13 cellular contexts compared by ENCODE assay signal in genomic region chr15:23305921-23306320, GRCh38. TPM values are rescaled to one million over a fixed set of nuclear protein-coding genes. Genes with fewer than 3 reads are reported as not detected.
DNase-seq lines count a peak whose midpoint lies in the region; ATAC-seq and TF ChIP-seq lines count a peak whose summit lies in the region.
"Not testable (repeated sequence)": the region's sequence is repeated elsewhere in the genome, so short reads cannot be mapped to it uniquely, and the experiment has no call there.
"Had no signal": no experiment of that assay in that cellular context is flagged by ENCODE, and none has a peak within 500 bp of the region (broad histone marks: within the 10 kb centered on the region; RNA-seq: fewer than 3 reads in every experiment).

No MANE protein-coding gene starts in this region.

- H3K36me3 Mint-ChIP-seq in CD8-positive, alpha-beta T cell: peaks cover 55% of the 10 kb centered on the region
- H3K36me3 Mint-ChIP-seq in T-helper 1 cell treated with Interleukin-12 subunit alpha and Interleukin-12 subunit beta and Interleukin-4 antibody, amounts not matched to agents 30 μg/mL and 1 μg/mL, for 36 hours (ENCODE audit: low read depth): peaks cover 18% of the 10 kb centered on the region
- peaks cover 32% of the 10 kb centered on the region for H3K36me3 Mint-ChIP-seq in activated naive CD8-positive, alpha-beta T cell treated with anti-CD3 and anti-CD28 coated beads, Interleukin-2, amount 50 U/mL, for 24 hours (ENCODE audit: low read depth)
- H3K36me3 Mint-ChIP-seq in glutamatergic neuron (ENCODE audit: unreplicated experiment): not testable (repeated sequence)
- H3K36me3 Mint-ChIP-seq in nephron (ENCODE audit: low read depth): peaks cover 28% of the 10 kb centered on the region
- H3K36me3 Mint-ChIP-seq in type B pancreatic cell: peaks cover 11% of the 10 kb centered on the region

- not testable (repeated sequence) for ATAC-seq in CD8-positive, alpha-beta T cell; activated naive CD8-positive, alpha-beta T cell treated with anti-CD3 and anti-CD28 coated beads, Interleukin-2, amount 50 U/mL, for 24 hours

- CTCF ChIA-PET in CD8-positive, alpha-beta T cell (lab: Charles Lee): not testable (repeated sequence)

- H3K9ac ChIP-seq in Karpas-422 (ENCODE audit: low read length): not testable (repeated sequence)

- not testable (repeated sequence) for H3K9me3 ChIP-seq in CD8-positive, alpha-beta T cell (ENCODE audit: low read length); Karpas-422 (ENCODE audit: low read length)

- H3K27ac Mint-ChIP-seq in CD8-positive, alpha-beta T cell; T-helper 1 cell treated with Interleukin-12 subunit alpha and Interleukin-12 subunit beta and Interleukin-4 antibody, amounts not matched to agents 30 μg/mL and 1 μg/mL, for 36 hours; activated naive CD8-positive, alpha-beta T cell treated with anti-CD3 and anti-CD28 coated beads, Interleukin-2, amount 50 U/mL, for 24 hours; glutamatergic neuron (ENCODE audit: unreplicated experiment); nephron; type B pancreatic cell: not testable (repeated sequence)

- H3K27me3 ChIP-seq in CD8-positive, alpha-beta T cell (ENCODE audit: insufficient read depth, low read length); Karpas-422 (ENCODE audit: low read length): not testable (repeated sequence)

- not testable (repeated sequence) for H2AFZ ChIP-seq in Karpas-422 (ENCODE audit: low read length)

- H3K4me1 ChIP-seq in CD8-positive, alpha-beta T cell (ENCODE audit: insufficient read depth, low read length): peaks cover 15% of the 10 kb centered on the region
- H3K4me1 ChIP-seq in Karpas-422 (ENCODE audit: low read length): not testable (repeated sequence)

- H3K4me3 ChIP-seq in CD8-positive, alpha-beta T cell (ENCODE audit: low read depth, low read length); Karpas-422 (ENCODE audit: low read length): not testable (repeated sequence)

- POLR2A ChIA-PET in CD8-positive, alpha-beta T cell (lab: Charles Lee): not testable (repeated sequence)

- not testable (repeated sequence) for DNase-seq in CD8-positive, alpha-beta T cell; Karpas-422; activated naive CD8-positive, alpha-beta T cell treated with anti-CD3 and anti-CD28 coated beads, Interleukin-2, amount 50 U/mL, for 24 hours; glutamatergic neuron; type B pancreatic cell (ENCODE audit: extremely low spot score, unreplicated experiment)
- peak; percentile 50 for DNase-seq in activated CD8-positive, alpha-beta memory T cell treated with anti-CD3 and anti-CD28 coated beads for 24 hours

- not testable (repeated sequence) for H4K20me1 ChIP-seq in Karpas-422 (ENCODE audit: insufficient read depth, low read depth, low read length)

- not testable (repeated sequence) for H3K9me3 Mint-ChIP-seq in CD8-positive, alpha-beta T cell; T-helper 1 cell treated with Interleukin-12 subunit alpha and Interleukin-12 subunit beta and Interleukin-4 antibody, amounts not matched to agents 30 μg/mL and 1 μg/mL, for 36 hours; activated naive CD8-positive, alpha-beta T cell treated with anti-CD3 and anti-CD28 coated beads, Interleukin-2, amount 50 U/mL, for 24 hours; glutamatergic neuron (ENCODE audit: unreplicated experiment); nephron; type B pancreatic cell

- H3K9me2 ChIP-seq in Karpas-422 (replicated peaks; ENCODE audit: insufficient read depth, low read length): not testable (repeated sequence)

- H3K27ac ChIP-seq in CD8-positive, alpha-beta T cell (ENCODE audit: low read depth, low read length); Karpas-422 (ENCODE audit: low read length): not testable (repeated sequence)

- peaks cover 23% of the 10 kb centered on the region for H3K79me2 ChIP-seq in Karpas-422 (ENCODE audit: low read length)

- peak overlapping the region; percentile 68 for H3K4me2 ChIP-seq in Karpas-422 (ENCODE audit: low read depth, low read length, poor library complexity, severe bottlenecking)

- not testable (repeated sequence) for TF ChIP-seq CTCF in CD8-positive, alpha-beta T cell (IDR thresholded peaks at IDR 0.05); glutamatergic neuron (IDR thresholded peaks at IDR 0.05; ENCODE audit: partially characterized antibody, unreplicated experiment); nephron (IDR thresholded peaks at IDR 0.05; ENCODE audit: unreplicated experiment in 3 of 3); type B pancreatic cell (conservative IDR thresholded peaks at IDR 0.05)

- H3K27me3 Mint-ChIP-seq in CD8-positive, alpha-beta T cell (ENCODE audit: low read depth); T-helper 1 cell treated with Interleukin-12 subunit alpha and Interleukin-12 subunit beta and Interleukin-4 antibody, amounts not matched to agents 30 μg/mL and 1 μg/mL, for 36 hours (ENCODE audit: low read depth); activated naive CD8-positive, alpha-beta T cell treated with anti-CD3 and anti-CD28 coated beads, Interleukin-2, amount 50 U/mL, for 24 hours; glutamatergic neuron (ENCODE audit: unreplicated experiment); nephron (ENCODE audit: low read depth); type B pancreatic cell: not testable (repeated sequence)

- peaks cover 39% of the 10 kb centered on the region for H3K4me1 Mint-ChIP-seq in CD8-positive, alpha-beta T cell (ENCODE audit: low read depth)
- H3K4me1 Mint-ChIP-seq in T-helper 1 cell treated with Interleukin-12 subunit alpha and Interleukin-12 subunit beta and Interleukin-4 antibody, amounts not matched to agents 30 μg/mL and 1 μg/mL, for 36 hours (ENCODE audit: low read depth): peaks cover 27% of the 10 kb centered on the region
- H3K4me1 Mint-ChIP-seq in activated naive CD8-positive, alpha-beta T cell treated with anti-CD3 and anti-CD28 coated beads, Interleukin-2, amount 50 U/mL, for 24 hours: peaks cover 29% of the 10 kb centered on the region
- H3K4me1 Mint-ChIP-seq in glutamatergic neuron (ENCODE audit: low read depth, unreplicated experiment): peaks cover 29% of the 10 kb centered on the region
- not testable (repeated sequence) for H3K4me1 Mint-ChIP-seq in nephron; type B pancreatic cell (ENCODE audit: unreplicated experiment)

- intact Hi-C loops in CD8-positive, alpha-beta T cell (cut with DNase I, micrococcal nuclease): not testable (repeated sequence)

- not testable (repeated sequence) for H3K36me3 ChIP-seq in CD8-positive, alpha-beta T cell (ENCODE audit: insufficient read depth, low read length); Karpas-422 (ENCODE audit: insufficient read depth, low read length)

- peak overlapping the region; percentile 24 for H3K4me3 Mint-ChIP-seq in CD8-positive, alpha-beta T cell
- peak overlapping the region; percentile 33 for H3K4me3 Mint-ChIP-seq in T-helper 1 cell treated with Interleukin-12 subunit alpha and Interleukin-12 subunit beta and Interleukin-4 antibody, amounts not matched to agents 30 μg/mL and 1 μg/mL, for 36 hours
- H3K4me3 Mint-ChIP-seq in activated naive CD8-positive, alpha-beta T cell treated with anti-CD3 and anti-CD28 coated beads, Interleukin-2, amount 50 U/mL, for 24 hours: peak overlapping the region; percentile 9
- H3K4me3 Mint-ChIP-seq in glutamatergic neuron (ENCODE audit: unreplicated experiment) (peak overlapping the region; percentile 68), nephron (peak overlapping the region; percentile 39 to 71 (median 70)), type B pancreatic cell (peak overlapping the region; percentile 71)

RNA-seq across cellular contexts. Expression of gene GOLGA6L26, which starts 28.1 kb away (rescaled TPM):
- not detected for total RNA-seq in CD8-positive, alpha-beta T cell
- total RNA-seq in Karpas-422 (2014; rRNA removed; shearing (Covaris generic); ENCODE audit: low replicate concordance): not detected in 2 replicates
- total RNA-seq in glutamatergic neuron (ENCODE audit: unreplicated experiment): not detected
- not detected in 2 replicates for total RNA-seq in type B pancreatic cell (ENCODE audit: low replicate concordance)
- total RNA-seq: A673, Daoy, H7, HFFc6, K562 had no signal

RNA-seq across cellular contexts. Expression of gene GOLGA8S, which starts 48.6 kb away (rescaled TPM):
- total RNA-seq in CD8-positive, alpha-beta T cell: under 1 TPM in 1 of 2 experiments, not detected in 1; 0.22 TPM
- total RNA-seq in Karpas-422 (2014; rRNA removed; shearing (Covaris generic); ENCODE audit: low replicate concordance): not detected in 2 replicates
- total RNA-seq in glutamatergic neuron (ENCODE audit: unreplicated experiment): not detected
- 0.19 TPM in 1 of 2 replicates, not detected in the other for total RNA-seq in type B pancreatic cell (ENCODE audit: low replicate concordance)
- total RNA-seq: A673, Daoy, H7, K562 had no signal

Comparison
In these comparisons a context has a peak if more than half of its experiments do, and no peak if none do; other contexts are left out.
1. H3K4me3 Mint-ChIP-seq: peak in every context shown above with its lines; median percentile 71 in type B pancreatic cell; 70 in nephron; 68 in glutamatergic neuron; 33 in T-helper 1 cell treated with Interleukin-12 subunit alpha and Interleukin-12 subunit beta and Interleukin-4 antibody, amounts not matched to agents 30 μg/mL and 1 μg/mL, for 36 hours; 24 in CD8-positive, alpha-beta T cell; 9 in activated naive CD8-positive, alpha-beta T cell treated with anti-CD3 and anti-CD28 coated beads, Interleukin-2, amount 50 U/mL, for 24 hours.